Comparison of ENCODE assay signal across 12 cellular contexts in the genomic region with DNA sequence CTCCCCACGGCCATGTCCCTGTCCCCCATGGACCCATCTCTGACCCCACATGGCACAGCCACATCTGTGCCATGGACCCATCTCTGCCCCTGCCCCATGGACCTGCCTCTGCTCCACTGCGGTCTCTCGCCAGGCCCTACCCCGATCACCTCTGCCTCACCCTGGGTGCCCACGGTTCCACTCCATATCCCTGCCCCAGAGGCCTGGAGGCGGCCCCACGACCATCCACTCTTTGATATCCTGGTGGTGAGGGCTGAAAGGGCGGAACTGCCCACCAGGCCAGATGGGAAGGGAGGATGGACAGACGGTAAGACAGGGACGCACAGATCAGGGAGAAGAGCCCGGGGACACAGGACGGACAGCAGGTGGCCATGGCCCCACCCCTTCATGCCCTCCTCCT. TPM values are rescaled to one million over a fixed set of nuclear protein-coding genes. Genes with fewer than 3 reads are reported as not detected.
DNase-seq lines count a peak whose midpoint lies in the region; ATAC-seq and TF ChIP-seq lines count a peak whose summit lies in the region.
"Had no signal": no experiment of that assay in that cellular context is flagged by ENCODE, and none has a peak within 500 bp of the region (broad histone marks: within the 10 kb centered on the region; RNA-seq: fewer than 3 reads in every experiment).

No MANE protein-coding gene starts in this region.

- peaks cover 12 to 16% of the 10 kb centered on the region in 2 donors for H3K36me3 Mint-ChIP-seq in CD4-positive, alpha-beta memory T cell
- H3K36me3 Mint-ChIP-seq in natural killer cell (no peaks in the 10 kb centered on the region), endodermal cell (ENCODE audit: low read depth) (peaks cover 14% of the 10 kb centered on the region)

- peak overlapping the region in 1 of 7 donors; percentile 59 for H3K27ac Mint-ChIP-seq in CD4-positive, alpha-beta memory T cell
- H3K27ac Mint-ChIP-seq in natural killer cell (peak overlapping the region; percentile 38 to 99), endodermal cell (no peak overlapping the region)

- ATAC-seq in natural killer cell (no peak), HG03159 (IDR thresholded peaks at IDR 0.05; ENCODE audit: unreplicated experiment) (no peak)

- no peaks in the 10 kb centered on the region for H3K9me3 Mint-ChIP-seq in CD4-positive, alpha-beta memory T cell
- H3K9me3 Mint-ChIP-seq in natural killer cell (no peaks in the 10 kb centered on the region), endodermal cell (no peaks in the 10 kb centered on the region)
- H3K9me3 Mint-ChIP-seq: activated T-cell treated with anti-CD3 and anti-CD28 coated beads, Interleukin-2, amount 50 U/mL, for 4 hours had no signal

- POLR2A ChIA-PET in CD4-positive, alpha-beta memory T cell (lab: Charles Lee; ENCODE audit: partially characterized antibody) = no interaction called here

- H3K4me3 Mint-ChIP-seq in CD4-positive, alpha-beta memory T cell = peak overlapping the region in 5 of 8 donors; percentile 21 to 62 (median 48)
- H3K4me3 Mint-ChIP-seq in natural killer cell (peak overlapping the region; percentile 61), endodermal cell (no peak overlapping the region)
- H3K4me3 Mint-ChIP-seq: activated T-cell treated with anti-CD3 and anti-CD28 coated beads, Interleukin-2, amount 50 U/mL, for 4 hours had no signal

- peaks cover 14 to 35% (median 25%) of the 10 kb centered on the region in 4 donors for H3K4me1 Mint-ChIP-seq in CD4-positive, alpha-beta memory T cell
- H3K4me1 Mint-ChIP-seq in natural killer cell (peaks cover 29 to 54% of the 10 kb centered on the region in 2 donors), endodermal cell (peaks cover 13% of the 10 kb centered on the region)

- peaks cover 7 to 20% of the 10 kb centered on the region in 2 donors for H3K27me3 Mint-ChIP-seq in CD4-positive, alpha-beta memory T cell
- peaks cover 0 to 11% of the 10 kb centered on the region in 2 donors for H3K27me3 Mint-ChIP-seq in natural killer cell (ENCODE audit: low read depth in 2 of 2)
- H3K27me3 Mint-ChIP-seq in endodermal cell (ENCODE audit: insufficient read depth) = peaks cover 14% of the 10 kb centered on the region

- peaks cover 36% of the 10 kb centered on the region for H3K4me1 ChIP-seq in CD4-positive, alpha-beta memory T cell (ENCODE audit: insufficient read depth, low read length)
- no peaks in the 10 kb centered on the region for H3K4me1 ChIP-seq in endodermal cell (ENCODE audit: control insufficient read depth, insufficient read depth, low read length)

- peaks cover 14% of the 10 kb centered on the region for H3K27me3 ChIP-seq in CD4-positive, alpha-beta memory T cell (ENCODE audit: insufficient read depth, low read length)
- no peaks in the 10 kb centered on the region for H3K27me3 ChIP-seq in endodermal cell (ENCODE audit: control insufficient read depth, insufficient read depth, low read length, poor library complexity, severe bottlenecking)

- 82 to 100% methylated on average over 5 to 12 of the region's 12 CpGs for WGBS in endodermal cell (ENCODE audit: insufficient coverage in 1 of 2, insufficient read length in 1 of 2), 2 experiments

- H3K36me3 ChIP-seq in CD4-positive, alpha-beta memory T cell (ENCODE audit: insufficient read depth, low read length) = peaks cover 19% of the 10 kb centered on the region
- peaks cover 21% of the 10 kb centered on the region for H3K36me3 ChIP-seq in endodermal cell (ENCODE audit: control insufficient read depth, insufficient read depth, low read length)

- H3K27ac ChIP-seq in CD4-positive, alpha-beta memory T cell (ENCODE audit: low read depth, low read length) = no peak overlapping the region
- no peak overlapping the region for H3K27ac ChIP-seq in endodermal cell (ENCODE audit: low read depth, low read length)

- CTCF ChIA-PET in CD4-positive, alpha-beta memory T cell (lab: Charles Lee; ENCODE audit: partially characterized antibody) = interaction anchor here (1.0 kb wide), 1 partner anchor 58 kb away, joined by 3 read pairs; no protein-coding TSS in a partner anchor

- no peak overlapping the region for H3K9ac ChIP-seq in endodermal cell (ENCODE audit: extremely low read depth, low read length, poor library complexity, severe bottlenecking)

- no peak for TF ChIP-seq CTCF in natural killer cell (IDR thresholded peaks at IDR 0.05)
- no peak for TF ChIP-seq CTCF in endodermal cell (conservative IDR thresholded peaks at IDR 0.05)

- H3K4me3 ChIP-seq in CD4-positive, alpha-beta memory T cell (ENCODE audit: low read length in 2 of 2) = no peak overlapping the region
- no peak overlapping the region for H3K4me3 ChIP-seq in endodermal cell (ENCODE audit: low read length)

- no peak for DNase-seq in CD4-positive, alpha-beta memory T cell
- DNase-seq in HuH-7.5 (ENCODE audit: low spot score) (peak; percentile 30), ecto neural progenitor cell (ENCODE audit: low spot score) (peak; percentile 47), natural killer cell (no peak), endodermal cell (no peak), mucosa of gallbladder (ENCODE audit: low spot score) (no peak), NOMO-1 treated with dmso at 0.1 percent for 144 hours (lab: John Stamatoyannopoulos, UW; ENCODE audit: unreplicated experiment) (no peak)
- DNase-seq: activated T-cell treated with anti-CD3 and anti-CD28 coated beads, Interleukin-2, amount 50 U/mL, for 4 hours; GOT3 had no signal

- H3K9me3 ChIP-seq in CD4-positive, alpha-beta memory T cell (ENCODE audit: control insufficient read depth in 1 of 2, low read length in 2 of 2) = no peaks in the 10 kb centered on the region
- H3K9me3 ChIP-seq in endodermal cell (ENCODE audit: control insufficient read depth, low read length) = no peaks in the 10 kb centered on the region

- intact Hi-C loops in CD4-positive, alpha-beta memory T cell (cut with micrococcal nuclease) = loop anchor here (5.0 kb wide), 1 partner anchor 58 kb away; a partner anchor contains a TSS
- intact Hi-C loops in natural killer cell (cut with micrococcal nuclease) = loop anchor here (5.0 to 10.0 kb wide), 2 partner anchors 338 to 590 kb away; a partner anchor contains a TSS

RNA-seq across cellular contexts. Expression of a gene that starts 0.3 kb away (rescaled TPM):
- total RNA-seq in CD4-positive, alpha-beta memory T cell = not detected
- polyA plus RNA-seq in CD4-positive, alpha-beta memory T cell = not detected
- total RNA-seq in natural killer cell (under 1 TPM in 2 of 3 donors, not detected in 1; 0.35 to 0.73 TPM), endodermal cell (1 to 10 TPM in 1 of 2 donors, under 1 TPM in 1; 0.81 to 1.0 TPM), mucosa of gallbladder (1.9 TPM)
- not detected for polyA plus RNA-seq in endodermal cell (2013, experiment 1 of 2)
- 0.37 TPM for polyA plus RNA-seq in endodermal cell (2013, experiment 2 of 2)
- total RNA-seq: omental fat pad, SK-MEL-5 had no signal

RNA-seq across cellular contexts. Expression of a gene that starts 21.1 kb away (rescaled TPM):
- 10 to 100 TPM; 32.3 to 33.8 TPM for total RNA-seq in CD4-positive, alpha-beta memory T cell
- polyA plus RNA-seq in CD4-positive, alpha-beta memory T cell = 10 to 100 TPM; 50.1 to 63.6 TPM
- total RNA-seq in natural killer cell = 10 to 100 TPM; 25.3 to 34.5 (median 31.4) TPM
- total RNA-seq in endodermal cell = 10 to 100 TPM; 68.6 to 72.6 TPM
- polyA plus RNA-seq in endodermal cell (2013, experiment 1 of 2) = 60.1 TPM
- 55.9 TPM for polyA plus RNA-seq in endodermal cell (2013, experiment 2 of 2)
- 127 TPM for total RNA-seq in mucosa of gallbladder

RNA-seq across cellular contexts. Expression of a gene that starts 41.7 kb away (rescaled TPM):
- total RNA-seq in CD4-positive, alpha-beta memory T cell = 100 to 1,000 TPM; 189 to 205 TPM
- polyA plus RNA-seq in CD4-positive, alpha-beta memory T cell = 10 to 100 TPM; 41.5 to 87.6 TPM
- 100 to 1,000 TPM; 323 to 351 (median 350) TPM for total RNA-seq in natural killer cell
- 100 to 1,000 TPM; 103 to 141 TPM for total RNA-seq in endodermal cell
- polyA plus RNA-seq in endodermal cell (2013, experiment 1 of 2) = 89.7 TPM
- 76.1 TPM for polyA plus RNA-seq in endodermal cell (2013, experiment 2 of 2)
- total RNA-seq in mucosa of gallbladder = 136 TPM

RNA-seq across cellular contexts. Expression of a gene that starts 43.4 kb away (rescaled TPM):
- total RNA-seq in CD4-positive, alpha-beta memory T cell = 100 to 1,000 TPM; 122 to 138 TPM
- polyA plus RNA-seq in CD4-positive, alpha-beta memory T cell = 100 to 1,000 TPM; 307 to 824 TPM
- total RNA-seq in natural killer cell (100 to 1,000 TPM; 148 to 238 (median 192) TPM), endodermal cell (10 to 100 TPM; 66.1 to 70.0 TPM), mucosa of gallbladder (142 TPM)
- 62.8 TPM for polyA plus RNA-seq in endodermal cell (2013, experiment 1 of 2)
- 56.0 TPM for polyA plus RNA-seq in endodermal cell (2013, experiment 2 of 2)

RNA-seq across cellular contexts. Expression of a gene that starts 54.6 kb away (rescaled TPM):
- 100 to 1,000 TPM; 189 to 194 TPM for total RNA-seq in CD4-positive, alpha-beta memory T cell
- polyA plus RNA-seq in CD4-positive, alpha-beta memory T cell = 100 to 1,000 TPM; 246 to 269 TPM
- total RNA-seq in natural killer cell (100 to 1,000 TPM; 123 to 158 (median 131) TPM), endodermal cell (100 to 1,000 TPM; 127 to 140 TPM), mucosa of gallbladder (149 TPM)
- polyA plus RNA-seq in endodermal cell (2013, experiment 1 of 2) = 108 TPM
- 101 TPM for polyA plus RNA-seq in endodermal cell (2013, experiment 2 of 2)

Comparison
In these comparisons a context has a peak if more than half of its experiments do, and no peak if none do; other contexts are left out.
1. DNase-seq: peak in HuH-7.5 (single experiment) and ecto neural progenitor cell (single experiment); none in CD4-positive, alpha-beta memory T cell (0 of 5), natural killer cell (single experiment), endodermal cell (single experiment), mucosa of gallbladder (single experiment) and NOMO-1 treated with dmso at 0.1 percent for 144 hours (single experiment).